In the genomic region with DNA sequence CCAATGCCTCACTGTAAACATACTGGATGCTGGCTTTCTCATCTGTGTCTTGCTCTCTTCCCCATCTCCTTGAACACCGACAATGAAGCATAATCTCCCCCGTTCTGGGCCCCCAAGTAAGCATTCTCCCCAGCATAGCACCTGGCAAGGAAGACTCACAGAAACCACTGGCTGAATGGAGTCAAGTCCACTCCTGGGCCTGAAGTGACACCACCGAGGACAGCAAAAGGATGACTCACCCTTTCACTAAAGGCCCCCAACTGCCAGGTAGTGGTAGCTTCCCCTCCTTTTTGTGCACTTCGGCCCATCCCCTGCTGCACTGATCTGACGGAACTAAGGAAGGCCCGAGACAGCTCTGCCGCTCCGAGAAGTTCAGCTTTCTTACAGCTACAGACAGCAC, we compare ENCODE assay signal across 13 cellular contexts. TPM values are rescaled to one million over a fixed set of nuclear protein-coding genes. Genes with fewer than 3 reads are reported as not detected.
A peak's percentile ranks its signal among the peaks of the same experiment; 100 is the strongest.
DNase-seq lines count a peak whose midpoint lies in the region; ATAC-seq and TF ChIP-seq lines count a peak whose summit lies in the region.
"Had no signal": no experiment of that assay in that cellular context is flagged by ENCODE, and none has a peak within 500 bp of the region (broad histone marks: within the 10 kb centered on the region; RNA-seq: fewer than 3 reads in every experiment).

No MANE protein-coding gene starts in this region.

- no peak for ATAC-seq in activated T-cell treated with anti-CD3 and anti-CD28 coated beads, Interleukin-2, amount 50 U/mL, for 72 hours (replicated peaks in 1 of 2)
- no peak for ATAC-seq in WTC11
- no peak for ATAC-seq in stimulated activated effector memory CD8-positive, alpha-beta T cell treated with anti-CD3 and anti-CD28 coated beads, Interleukin-12 subunit alpha, Interleukin-12 subunit beta, amount 100 ng/mL, for 72 hours
- ATAC-seq in HG02884 (IDR thresholded peaks at IDR 0.05; ENCODE audit: unreplicated experiment) = no peak
- ATAC-seq: naive thymus-derived CD4-positive, alpha-beta T cell had no signal

- no peak overlapping the region for H3K4me3 ChIP-seq in right atrium auricular region
- H3K4me3 ChIP-seq: HAP-1, MG63 had no signal

- no peak for DNase-seq in activated T-cell treated with anti-CD3 and anti-CD28 coated beads, Interleukin-2, amount 50 U/mL, for 72 hours
- DNase-seq in activated T-cell treated with anti-CD3 and anti-CD28 coated beads, Interleukin-2, amount 50 U/mL, for 48 hours = no peak
- DNase-seq in WTC11 (ENCODE audit: low spot score) = no peak
- DNase-seq in right atrium auricular region (ENCODE audit: low spot score) = no peak
- DNase-seq in stimulated activated effector memory CD8-positive, alpha-beta T cell treated with anti-CD3 and anti-CD28 coated beads, Interleukin-12 subunit alpha, Interleukin-12 subunit beta, amount 100 ng/mL, for 72 hours (ENCODE audit: low spot score in 2 of 2) = no peak
- DNase-seq in NCI-H2171 treated with DMSO at 0.1 percent for 48 hours (lab: John Stamatoyannopoulos, UW) = no peak
- DNase-seq in NCI-H82 (lab: John Stamatoyannopoulos, UW) = no peak
- DNase-seq: activated CD4-positive, alpha-beta T cell treated with anti-CD3 and anti-CD28 coated beads, Interleukin-2, amount 50 U/mL, for 4 hours; anterior cingulate cortex; MG63; naive thymus-derived CD4-positive, alpha-beta T cell had no signal

- TF ChIP-seq CTCF in WTC11 (IDR thresholded peaks at IDR 0.05) (no peak), right atrium auricular region (IDR thresholded peaks at IDR 0.05) (no peak)

- H3K9me3 Mint-ChIP-seq in activated T-cell treated with anti-CD3 and anti-CD28 coated beads, Interleukin-2, amount 50 U/mL, for 72 hours = no peaks in the 10 kb centered on the region
- no peaks in the 10 kb centered on the region for H3K9me3 Mint-ChIP-seq in WTC11
- H3K9me3 Mint-ChIP-seq in stimulated activated effector memory CD8-positive, alpha-beta T cell treated with anti-CD3 and anti-CD28 coated beads, Interleukin-12 subunit alpha, Interleukin-12 subunit beta, amount 100 ng/mL, for 72 hours = no peaks in the 10 kb centered on the region
- H3K9me3 Mint-ChIP-seq: naive thymus-derived CD4-positive, alpha-beta T cell had no signal

- no peaks in the 10 kb centered on the region for H3K9me3 ChIP-seq in right atrium auricular region
- H3K9me3 ChIP-seq: HAP-1, MG63 had no signal

- H3K36me3 ChIP-seq in right atrium auricular region = peaks cover 17% of the 10 kb centered on the region

- no peak overlapping the region for H3K4me3 Mint-ChIP-seq in activated T-cell treated with anti-CD3 and anti-CD28 coated beads, Interleukin-2, amount 50 U/mL, for 72 hours
- no peak overlapping the region for H3K4me3 Mint-ChIP-seq in WTC11
- no peak overlapping the region for H3K4me3 Mint-ChIP-seq in stimulated activated effector memory CD8-positive, alpha-beta T cell treated with anti-CD3 and anti-CD28 coated beads, Interleukin-12 subunit alpha, Interleukin-12 subunit beta, amount 100 ng/mL, for 72 hours

- peaks cover 0 to 70% of the 10 kb centered on the region in 2 donors for H3K4me1 ChIP-seq in right atrium auricular region

- peaks cover 0 to 5% of the 10 kb centered on the region in 2 donors for H3K36me3 Mint-ChIP-seq in activated T-cell treated with anti-CD3 and anti-CD28 coated beads, Interleukin-2, amount 50 U/mL, for 72 hours (ENCODE audit: insufficient read depth in 2 of 2)
- H3K36me3 Mint-ChIP-seq in WTC11 = peaks cover 13% of the 10 kb centered on the region
- peaks cover 49% of the 10 kb centered on the region for H3K36me3 Mint-ChIP-seq in stimulated activated effector memory CD8-positive, alpha-beta T cell treated with anti-CD3 and anti-CD28 coated beads, Interleukin-12 subunit alpha, Interleukin-12 subunit beta, amount 100 ng/mL, for 72 hours

- peaks cover 49% of the 10 kb centered on the region for H3K4me1 Mint-ChIP-seq in activated T-cell treated with anti-CD3 and anti-CD28 coated beads, Interleukin-2, amount 50 U/mL, for 72 hours (ENCODE audit: low read depth)
- peaks cover 45% of the 10 kb centered on the region for H3K4me1 Mint-ChIP-seq in WTC11
- H3K4me1 Mint-ChIP-seq in stimulated activated effector memory CD8-positive, alpha-beta T cell treated with anti-CD3 and anti-CD28 coated beads, Interleukin-12 subunit alpha, Interleukin-12 subunit beta, amount 100 ng/mL, for 72 hours = peaks cover 59% of the 10 kb centered on the region

- no peaks in the 10 kb centered on the region for H3K27me3 ChIP-seq in right atrium auricular region
- H3K27me3 ChIP-seq: MG63 had no signal

- CTCF ChIA-PET in WTC11 (lab: Charles Lee) = interaction anchor here (1.0 to 5.1 kb wide), 5 partner anchors 17 to 294 kb away, joined by 3 to 43 read pairs (median 29); no protein-coding TSS in a partner anchor

- no peaks in the 10 kb centered on the region for H3K27me3 Mint-ChIP-seq in activated T-cell treated with anti-CD3 and anti-CD28 coated beads, Interleukin-2, amount 50 U/mL, for 72 hours (ENCODE audit: low read depth)
- H3K27me3 Mint-ChIP-seq in WTC11 (ENCODE audit: low read depth) = no peaks in the 10 kb centered on the region
- H3K27me3 Mint-ChIP-seq: naive thymus-derived CD4-positive, alpha-beta T cell had no signal

- peak overlapping the region; percentile 84 to 89 for H3K27ac ChIP-seq in right atrium auricular region

- H3K27ac Mint-ChIP-seq in activated T-cell treated with anti-CD3 and anti-CD28 coated beads, Interleukin-2, amount 50 U/mL, for 72 hours = peak overlapping the region; percentile 8
- H3K27ac Mint-ChIP-seq in WTC11 = no peak overlapping the region
- peak overlapping the region; percentile 68 for H3K27ac Mint-ChIP-seq in stimulated activated effector memory CD8-positive, alpha-beta T cell treated with anti-CD3 and anti-CD28 coated beads, Interleukin-12 subunit alpha, Interleukin-12 subunit beta, amount 100 ng/mL, for 72 hours

- POLR2A ChIA-PET in WTC11 (lab: Charles Lee) = no interaction called here

TF ChIP-seq in WTC11, 78 proteins besides CTCF, POLR2A, EP300 and RAD21:
- TF ChIP-seq GTF2I (CRISPR knock-in tag; conservative IDR thresholded peaks at IDR 0.05) = no peak
- TF ChIP-seq ESRRA (CRISPR knock-in tag; IDR thresholded peaks at IDR 0.05; ENCODE audit: borderline replicate concordance) = no peak
- no peak for TF ChIP-seq ZNF138 (CRISPR knock-in tag; conservative IDR thresholded peaks at IDR 0.05)
- TF ChIP-seq, protein P1, sequence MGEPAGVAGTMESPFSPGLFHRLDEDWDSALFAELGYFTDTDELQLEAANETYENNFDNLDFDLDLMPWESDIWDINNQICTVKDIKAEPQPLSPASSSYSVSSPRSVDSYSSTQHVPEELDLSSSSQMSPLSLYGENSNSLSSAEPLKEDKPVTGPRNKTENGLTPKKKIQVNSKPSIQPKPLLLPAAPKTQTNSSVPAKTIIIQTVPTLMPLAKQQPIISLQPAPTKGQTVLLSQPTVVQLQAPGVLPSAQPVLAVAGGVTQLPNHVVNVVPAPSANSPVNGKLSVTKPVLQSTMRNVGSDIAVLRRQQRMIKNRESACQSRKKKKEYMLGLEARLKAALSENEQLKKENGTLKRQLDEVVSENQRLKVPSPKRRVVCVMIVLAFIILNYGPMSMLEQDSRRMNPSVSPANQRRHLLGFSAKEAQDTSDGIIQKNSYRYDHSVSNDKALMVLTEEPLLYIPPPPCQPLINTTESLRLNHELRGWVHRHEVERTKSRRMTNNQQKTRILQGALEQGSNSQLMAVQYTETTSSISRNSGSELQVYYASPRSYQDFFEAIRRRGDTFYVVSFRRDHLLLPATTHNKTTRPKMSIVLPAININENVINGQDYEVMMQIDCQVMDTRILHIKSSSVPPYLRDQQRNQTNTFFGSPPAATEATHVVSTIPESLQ (CRISPR knock-in tag; IDR thresholded peaks at IDR 0.05) = no peak
- 0 out of 2 replicates have a peak, but pooled peaks have one; percentile 9 for TF ChIP-seq GABPB1 (CRISPR knock-in tag; IDR thresholded peaks at IDR 0.05)
- TF ChIP-seq MYBL2 (CRISPR knock-in tag; IDR thresholded peaks at IDR 0.05) = no peak
- TF ChIP-seq CREM (CRISPR knock-in tag; IDR thresholded peaks at IDR 0.05) = no peak

RNA-seq across cellular contexts. Expression of a gene that starts 9.4 kb away (rescaled TPM):
- 100 to 1,000 TPM; 252 to 258 TPM for total RNA-seq in activated T-cell treated with anti-CD3 and anti-CD28 coated beads, Interleukin-2, amount 50 U/mL, for 72 hours
- total RNA-seq in WTC11 (2021) (266 to 274 TPM (median 268 TPM) in 3 replicates), right atrium auricular region (100 to 1,000 TPM; 263 to 394 TPM)

RNA-seq across cellular contexts. Expression of a gene that starts 26.9 kb away (rescaled TPM):
- total RNA-seq in activated T-cell treated with anti-CD3 and anti-CD28 coated beads, Interleukin-2, amount 50 U/mL, for 72 hours = 10 to 100 TPM; 21.8 to 22.8 TPM
- total RNA-seq in WTC11 (2021) = 29.9 to 32.7 TPM (median 30.3 TPM) in 3 replicates
- 10 to 100 TPM; 32.6 to 59.8 TPM for total RNA-seq in right atrium auricular region
